8 cellular contexts compared by ENCODE assay signal in genomic region chr13:33543089-33543459, GRCh38.
A peak's percentile ranks its signal among the peaks of the same experiment; 100 is the strongest.
DNase-seq lines count a peak whose midpoint lies in the region; ATAC-seq and TF ChIP-seq lines count a peak whose summit lies in the region.

No MANE protein-coding gene starts in this region.

- no peaks in the 10 kb centered on the region for H3K9me3 ChIP-seq in CD4-positive, CD25-positive, alpha-beta regulatory T cell (ENCODE audit: control insufficient read depth in 2 of 2, low read length in 2 of 2)
- no peaks in the 10 kb centered on the region for H3K9me3 ChIP-seq in RWPE2 (ENCODE audit: severe bottlenecking)

- peaks cover 4% of the 10 kb centered on the region for H3K36me3 Mint-ChIP-seq in CD4-positive, CD25-positive, alpha-beta regulatory T cell
- H3K36me3 Mint-ChIP-seq in progenitor cell of endocrine pancreas (ENCODE audit: insufficient read depth): no peaks in the 10 kb centered on the region

- ATAC-seq in CD4-positive, CD25-positive, alpha-beta regulatory T cell (ENCODE audit: low read depth in 2 of 2): no peak
- ATAC-seq in GM21717 (IDR thresholded peaks at IDR 0.05; ENCODE audit: unreplicated experiment): peak; percentile 5
- ATAC-seq in RWPE2 (ENCODE audit: low read depth): no peak
- ATAC-seq in HG02973 (IDR thresholded peaks at IDR 0.05; ENCODE audit: unreplicated experiment): no peak

- H3K27ac Mint-ChIP-seq in CD4-positive, CD25-positive, alpha-beta regulatory T cell: peak overlapping the region; percentile 100
- H3K27ac Mint-ChIP-seq in progenitor cell of endocrine pancreas: peak overlapping the region; percentile 100

- H3K4me1 ChIP-seq in CD4-positive, CD25-positive, alpha-beta regulatory T cell (ENCODE audit: control insufficient read depth, insufficient read depth, low read length, poor library complexity, severe bottlenecking): peaks cover 40% of the 10 kb centered on the region
- peaks cover 16% of the 10 kb centered on the region for H3K4me1 ChIP-seq in RWPE2 (ENCODE audit: insufficient read depth, poor library complexity, severe bottlenecking)

- H3K27ac ChIP-seq in CD4-positive, CD25-positive, alpha-beta regulatory T cell (ENCODE audit: insufficient read depth, low read length, poor library complexity, severe bottlenecking): peak overlapping the region; percentile 100
- peak overlapping the region; percentile 95 for H3K27ac ChIP-seq in RWPE2 (ENCODE audit: poor library complexity, severe bottlenecking)

- TF ChIP-seq CTCF in RWPE2 (IDR thresholded peaks at IDR 0.05; ENCODE audit: poor library complexity, severe bottlenecking): no peak
- TF ChIP-seq CTCF in fibroblast of mammary gland (conservative IDR thresholded peaks at IDR 0.05; ENCODE audit: control insufficient read depth, insufficient read depth, low read depth, low read length): no peak
- no peak for TF ChIP-seq CTCF in progenitor cell of endocrine pancreas (IDR thresholded peaks at IDR 0.05; ENCODE audit: unreplicated experiment)

- no peaks in the 10 kb centered on the region for H3K27me3 ChIP-seq in CD4-positive, CD25-positive, alpha-beta regulatory T cell (ENCODE audit: control insufficient read depth, insufficient read depth, low read length)
- H3K27me3 ChIP-seq in RWPE2 (ENCODE audit: insufficient read depth, poor library complexity, severe bottlenecking): no peaks in the 10 kb centered on the region

- H3K4me3 Mint-ChIP-seq in CD4-positive, CD25-positive, alpha-beta regulatory T cell: peak overlapping the region; percentile 89 to 98 (median 93)
- peak overlapping the region; percentile 89 for H3K4me3 Mint-ChIP-seq in progenitor cell of endocrine pancreas (ENCODE audit: low read depth)

- H3K4me3 ChIP-seq in CD4-positive, CD25-positive, alpha-beta regulatory T cell (ENCODE audit: low read depth, low read length): peak overlapping the region; percentile 98
- H3K4me3 ChIP-seq in RWPE2 (ENCODE audit: severe bottlenecking): peak overlapping the region; percentile 36
- peak overlapping the region; percentile 38 for H3K4me3 ChIP-seq in fibroblast of mammary gland (ENCODE audit: control insufficient read depth, low read depth, low read length)

- H3K4me1 Mint-ChIP-seq in CD4-positive, CD25-positive, alpha-beta regulatory T cell: peaks cover 16 to 55% (median 29%) of the 10 kb centered on the region in 4 donors
- H3K4me1 Mint-ChIP-seq in progenitor cell of endocrine pancreas (ENCODE audit: low read depth): peaks cover 29% of the 10 kb centered on the region

- DNase-seq in CD4-positive, CD25-positive, alpha-beta regulatory T cell: no peak
- no peak for DNase-seq in RWPE2 (ENCODE audit: low spot score)
- DNase-seq in fibroblast of mammary gland (ENCODE audit: low read depth): no peak
- DNase-seq in progenitor cell of endocrine pancreas (ENCODE audit: low spot score, unreplicated experiment): no peak
- no peak for DNase-seq in stimulated activated CD4-positive, alpha-beta T cell treated with anti-CD3 and anti-CD28 coated beads, Interleukin-15, amount 100 ng/mL, for 24 hours
- DNase-seq in medulla oblongata (ENCODE audit: extremely low spot score): no peak

- H3K36me3 ChIP-seq in CD4-positive, CD25-positive, alpha-beta regulatory T cell (ENCODE audit: control insufficient read depth, insufficient read depth, low read length): no peaks in the 10 kb centered on the region
- no peaks in the 10 kb centered on the region for H3K36me3 ChIP-seq in RWPE2 (ENCODE audit: low read depth)

- H3K27me3 Mint-ChIP-seq in CD4-positive, CD25-positive, alpha-beta regulatory T cell: peaks cover 8% of the 10 kb centered on the region
- H3K27me3 Mint-ChIP-seq in progenitor cell of endocrine pancreas: no peaks in the 10 kb centered on the region

- no peaks in the 10 kb centered on the region for H3K9me3 Mint-ChIP-seq in CD4-positive, CD25-positive, alpha-beta regulatory T cell
- peaks cover 3% of the 10 kb centered on the region for H3K9me3 Mint-ChIP-seq in progenitor cell of endocrine pancreas (ENCODE audit: low read depth)

Comparison
In these comparisons a context has a peak if more than half of its experiments do, and no peak if none do; other contexts are left out.
1. H3K4me3 ChIP-seq: peak in every context shown above with its lines; median percentile 98 in CD4-positive, CD25-positive, alpha-beta regulatory T cell; 38 in fibroblast of mammary gland; 36 in RWPE2.